1 cellular context compared by ENCODE assay signal in genomic region chr2:79159030-79159429, GRCh38.
TF ChIP-seq lines count a peak whose summit lies in the region.

No MANE protein-coding gene starts in this region.

TF ChIP-seq in HepG2, 621 proteins besides CTCF, POLR2A, EP300 and RAD21 (continued from another document):
- TF ChIP-seq ATF7 (IDR thresholded peaks at IDR 0.05) = peak; percentile 52
- no peak for TF ChIP-seq ATF7 (CRISPR knock-in tag; IDR thresholded peaks at IDR 0.05)
- TF ChIP-seq HMGA1 (CRISPR knock-in tag; conservative IDR thresholded peaks at IDR 0.05) = no peak
- TF ChIP-seq CREB1 (IDR thresholded peaks at IDR 0.05) = peak; percentile 55
- no peak for TF ChIP-seq CREB1 (CRISPR knock-in tag; IDR thresholded peaks at IDR 0.05)
